In the genomic region with DNA sequence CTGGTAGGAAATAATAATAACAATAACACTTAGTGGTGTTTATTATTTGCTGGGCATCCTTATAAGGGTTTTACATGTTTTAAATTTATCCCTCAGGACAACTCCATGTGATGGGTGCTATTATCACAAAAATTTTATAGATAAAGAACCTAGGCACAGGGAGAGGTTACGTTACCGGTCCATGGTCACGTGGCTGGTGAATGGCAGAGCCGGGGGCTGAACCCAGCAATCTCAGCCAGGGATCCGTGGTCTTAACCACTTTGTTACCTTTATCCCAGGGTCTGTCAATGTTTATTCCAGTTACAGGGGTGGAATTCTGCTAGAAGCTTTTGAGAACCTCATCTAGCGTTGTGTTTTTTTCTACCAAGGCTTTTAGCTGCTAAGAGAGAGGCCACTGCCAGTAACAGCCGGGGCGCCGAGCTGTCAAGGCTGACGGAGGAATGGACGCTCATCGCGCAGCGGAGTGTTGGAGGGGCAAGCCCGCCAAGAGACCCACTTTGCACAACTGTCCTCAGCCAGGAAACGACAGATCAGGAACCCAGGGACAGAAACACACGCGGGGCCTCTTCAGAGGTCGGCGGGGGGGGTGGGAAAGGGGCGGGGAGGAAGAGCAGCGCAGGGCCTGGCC, we compare ENCODE assay signal across 1 cellular context.
TF ChIP-seq lines count a peak whose summit lies in the region.

No MANE protein-coding gene starts in this region.

TF ChIP-seq in HepG2, 621 proteins besides CTCF, POLR2A, EP300 and RAD21 (continued from another document and continues in another):
- TF ChIP-seq, protein P1, sequence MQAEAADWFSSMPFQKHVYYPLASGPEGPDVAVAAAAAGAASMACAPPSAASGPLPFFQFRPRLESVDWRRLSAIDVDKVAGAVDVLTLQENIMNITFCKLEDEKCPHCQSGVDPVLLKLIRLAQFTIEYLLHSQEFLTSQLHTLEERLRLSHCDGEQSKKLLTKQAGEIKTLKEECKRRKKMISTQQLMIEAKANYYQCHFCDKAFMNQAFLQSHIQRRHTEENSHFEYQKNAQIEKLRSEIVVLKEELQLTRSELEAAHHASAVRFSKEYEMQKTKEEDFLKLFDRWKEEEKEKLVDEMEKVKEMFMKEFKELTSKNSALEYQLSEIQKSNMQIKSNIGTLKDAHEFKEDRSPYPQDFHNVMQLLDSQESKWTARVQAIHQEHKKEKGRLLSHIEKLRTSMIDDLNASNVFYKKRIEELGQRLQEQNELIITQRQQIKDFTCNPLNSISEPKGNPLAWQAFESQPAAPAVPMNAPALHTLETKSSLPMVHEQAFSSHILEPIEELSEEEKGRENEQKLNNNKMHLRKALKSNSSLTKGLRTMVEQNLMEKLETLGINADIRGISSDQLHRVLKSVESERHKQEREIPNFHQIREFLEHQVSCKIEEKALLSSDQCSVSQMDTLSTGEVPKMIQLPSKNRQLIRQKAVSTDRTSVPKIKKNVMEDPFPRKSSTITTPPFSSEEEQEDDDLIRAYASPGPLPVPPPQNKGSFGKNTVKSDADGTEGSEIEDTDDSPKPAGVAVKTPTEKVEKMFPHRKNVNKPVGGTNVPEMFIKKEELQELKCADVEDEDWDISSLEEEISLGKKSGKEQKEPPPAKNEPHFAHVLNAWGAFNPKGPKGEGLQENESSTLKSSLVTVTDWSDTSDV (CRISPR knock-in tag; IDR thresholded peaks at IDR 0.05): no peak
- no peak; the same call in 2 of the 3 replicates for TF ChIP-seq MXI1 (IDR thresholded peaks at IDR 0.05; ENCODE audit: borderline replicate concordance, low read depth, low read length)
- TF ChIP-seq, protein P2, sequence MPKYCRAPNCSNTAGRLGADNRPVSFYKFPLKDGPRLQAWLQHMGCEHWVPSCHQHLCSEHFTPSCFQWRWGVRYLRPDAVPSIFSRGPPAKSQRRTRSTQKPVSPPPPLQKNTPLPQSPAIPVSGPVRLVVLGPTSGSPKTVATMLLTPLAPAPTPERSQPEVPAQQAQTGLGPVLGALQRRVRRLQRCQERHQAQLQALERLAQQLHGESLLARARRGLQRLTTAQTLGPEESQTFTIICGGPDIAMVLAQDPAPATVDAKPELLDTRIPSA (CRISPR knock-in tag; IDR thresholded peaks at IDR 0.05; ENCODE audit: borderline replicate concordance): no peak
- no peak for TF ChIP-seq PHF8 (CRISPR knock-in tag; IDR thresholded peaks at IDR 0.05)
- TF ChIP-seq ZMAT3 (CRISPR knock-in tag; conservative IDR thresholded peaks at IDR 0.05): no peak; the same call in 1 of the 2 replicates
- no peak for TF ChIP-seq SP140L (CRISPR knock-in tag; IDR thresholded peaks at IDR 0.05; ENCODE audit: borderline replicate concordance)
- TF ChIP-seq, protein P3, sequence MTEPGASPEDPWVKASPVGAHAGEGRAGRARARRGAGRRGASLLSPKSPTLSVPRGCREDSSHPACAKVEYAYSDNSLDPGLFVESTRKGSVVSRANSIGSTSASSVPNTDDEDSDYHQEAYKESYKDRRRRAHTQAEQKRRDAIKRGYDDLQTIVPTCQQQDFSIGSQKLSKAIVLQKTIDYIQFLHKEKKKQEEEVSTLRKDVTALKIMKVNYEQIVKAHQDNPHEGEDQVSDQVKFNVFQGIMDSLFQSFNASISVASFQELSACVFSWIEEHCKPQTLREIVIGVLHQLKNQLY (CRISPR knock-in tag; IDR thresholded peaks at IDR 0.05): 0 out of 2 replicates have a peak, but pooled peaks have one; percentile 59
- TF ChIP-seq, protein P4, sequence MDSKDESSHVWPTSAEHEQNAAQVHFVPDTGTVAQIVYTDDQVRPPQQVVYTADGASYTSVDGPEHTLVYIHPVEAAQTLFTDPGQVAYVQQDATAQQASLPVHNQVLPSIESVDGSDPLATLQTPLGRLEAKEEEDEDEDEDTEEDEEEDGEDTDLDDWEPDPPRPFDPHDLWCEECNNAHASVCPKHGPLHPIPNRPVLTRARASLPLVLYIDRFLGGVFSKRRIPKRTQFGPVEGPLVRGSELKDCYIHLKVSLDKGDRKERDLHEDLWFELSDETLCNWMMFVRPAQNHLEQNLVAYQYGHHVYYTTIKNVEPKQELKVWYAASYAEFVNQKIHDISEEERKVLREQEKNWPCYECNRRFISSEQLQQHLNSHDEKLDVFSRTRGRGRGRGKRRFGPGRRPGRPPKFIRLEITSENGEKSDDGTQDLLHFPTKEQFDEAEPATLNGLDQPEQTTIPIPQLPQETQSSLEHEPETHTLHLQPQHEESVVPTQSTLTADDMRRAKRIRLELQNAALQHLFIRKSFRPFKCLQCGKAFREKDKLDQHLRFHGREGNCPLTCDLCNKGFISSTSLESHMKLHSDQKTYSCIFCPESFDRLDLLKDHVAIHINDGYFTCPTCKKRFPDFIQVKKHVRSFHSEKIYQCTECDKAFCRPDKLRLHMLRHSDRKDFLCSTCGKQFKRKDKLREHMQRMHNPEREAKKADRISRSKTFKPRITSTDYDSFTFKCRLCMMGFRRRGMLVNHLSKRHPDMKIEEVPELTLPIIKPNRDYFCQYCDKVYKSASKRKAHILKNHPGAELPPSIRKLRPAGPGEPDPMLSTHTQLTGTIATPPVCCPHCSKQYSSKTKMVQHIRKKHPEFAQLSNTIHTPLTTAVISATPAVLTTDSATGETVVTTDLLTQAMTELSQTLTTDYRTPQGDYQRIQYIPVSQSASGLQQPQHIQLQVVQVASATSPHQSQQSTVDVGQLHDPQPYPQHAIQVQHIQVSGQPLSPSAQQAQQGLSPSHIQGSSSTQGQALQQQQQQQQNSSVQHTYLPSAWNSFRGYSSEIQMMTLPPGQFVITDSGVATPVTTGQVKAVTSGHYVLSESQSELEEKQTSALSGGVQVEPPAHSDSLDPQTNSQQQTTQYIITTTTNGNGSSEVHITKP (CRISPR knock-in tag; IDR thresholded peaks at IDR 0.05; ENCODE audit: low read depth): 0 out of 2 replicates have a peak, but pooled peaks have one; percentile 3
- TF ChIP-seq ZIK1 (CRISPR knock-in tag; IDR thresholded peaks at IDR 0.05; ENCODE audit: borderline replicate concordance, low read depth): no peak
- no peak for TF ChIP-seq JUN (CRISPR knock-in tag; IDR thresholded peaks at IDR 0.05)
- no peak for TF ChIP-seq ZNF335 (CRISPR knock-in tag; IDR thresholded peaks at IDR 0.05)
- TF ChIP-seq ZNF547 (CRISPR knock-in tag; IDR thresholded peaks at IDR 0.05): no peak
- TF ChIP-seq KMT2A (CRISPR knock-in tag; IDR thresholded peaks at IDR 0.05): 0 out of 2 replicates have a peak, but pooled peaks have one; percentile 12
- no peak for TF ChIP-seq HDAC6 (IDR thresholded peaks at IDR 0.05; ENCODE audit: low read depth, low read length)
- TF ChIP-seq ELF1 (CRISPR knock-in tag; IDR thresholded peaks at IDR 0.05): no peak
- TF ChIP-seq, protein P5, sequence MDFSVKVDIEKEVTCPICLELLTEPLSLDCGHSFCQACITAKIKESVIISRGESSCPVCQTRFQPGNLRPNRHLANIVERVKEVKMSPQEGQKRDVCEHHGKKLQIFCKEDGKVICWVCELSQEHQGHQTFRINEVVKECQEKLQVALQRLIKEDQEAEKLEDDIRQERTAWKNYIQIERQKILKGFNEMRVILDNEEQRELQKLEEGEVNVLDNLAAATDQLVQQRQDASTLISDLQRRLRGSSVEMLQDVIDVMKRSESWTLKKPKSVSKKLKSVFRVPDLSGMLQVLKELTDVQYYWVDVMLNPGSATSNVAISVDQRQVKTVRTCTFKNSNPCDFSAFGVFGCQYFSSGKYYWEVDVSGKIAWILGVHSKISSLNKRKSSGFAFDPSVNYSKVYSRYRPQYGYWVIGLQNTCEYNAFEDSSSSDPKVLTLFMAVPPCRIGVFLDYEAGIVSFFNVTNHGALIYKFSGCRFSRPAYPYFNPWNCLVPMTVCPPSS (IDR thresholded peaks at IDR 0.05): no peak
- peak; percentile 45; the same call in 1 of the 2 replicates for TF ChIP-seq RAD51 (IDR thresholded peaks at IDR 0.05; ENCODE audit: borderline replicate concordance)
- TF ChIP-seq, protein P6, sequence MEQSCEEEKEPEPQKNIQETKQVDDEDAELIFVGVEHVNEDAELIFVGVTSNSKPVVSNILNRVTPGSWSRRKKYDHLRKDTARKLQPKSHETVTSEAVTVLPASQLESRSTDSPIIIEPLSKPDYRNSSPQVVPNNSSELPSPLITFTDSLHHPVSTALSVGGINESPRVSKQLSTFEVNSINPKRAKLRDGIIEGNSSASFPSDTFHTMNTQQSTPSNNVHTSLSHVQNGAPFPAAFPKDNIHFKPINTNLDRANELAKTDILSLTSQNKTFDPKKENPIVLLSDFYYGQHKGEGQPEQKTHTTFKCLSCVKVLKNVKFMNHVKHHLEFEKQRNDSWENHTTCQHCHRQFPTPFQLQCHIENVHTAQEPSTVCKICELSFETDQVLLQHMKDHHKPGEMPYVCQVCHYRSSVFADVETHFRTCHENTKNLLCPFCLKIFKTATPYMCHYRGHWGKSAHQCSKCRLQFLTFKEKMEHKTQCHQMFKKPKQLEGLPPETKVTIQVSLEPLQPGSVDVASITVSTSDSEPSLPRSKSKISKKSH (CRISPR knock-in tag; IDR thresholded peaks at IDR 0.05; ENCODE audit: borderline replicate concordance): no peak
- TF ChIP-seq ZBTB3 (CRISPR knock-in tag; IDR thresholded peaks at IDR 0.05; ENCODE audit: borderline replicate concordance, low read depth): no peak
- no peak for TF ChIP-seq ZNF768 (CRISPR knock-in tag; IDR thresholded peaks at IDR 0.05)
- TF ChIP-seq, protein P7, sequence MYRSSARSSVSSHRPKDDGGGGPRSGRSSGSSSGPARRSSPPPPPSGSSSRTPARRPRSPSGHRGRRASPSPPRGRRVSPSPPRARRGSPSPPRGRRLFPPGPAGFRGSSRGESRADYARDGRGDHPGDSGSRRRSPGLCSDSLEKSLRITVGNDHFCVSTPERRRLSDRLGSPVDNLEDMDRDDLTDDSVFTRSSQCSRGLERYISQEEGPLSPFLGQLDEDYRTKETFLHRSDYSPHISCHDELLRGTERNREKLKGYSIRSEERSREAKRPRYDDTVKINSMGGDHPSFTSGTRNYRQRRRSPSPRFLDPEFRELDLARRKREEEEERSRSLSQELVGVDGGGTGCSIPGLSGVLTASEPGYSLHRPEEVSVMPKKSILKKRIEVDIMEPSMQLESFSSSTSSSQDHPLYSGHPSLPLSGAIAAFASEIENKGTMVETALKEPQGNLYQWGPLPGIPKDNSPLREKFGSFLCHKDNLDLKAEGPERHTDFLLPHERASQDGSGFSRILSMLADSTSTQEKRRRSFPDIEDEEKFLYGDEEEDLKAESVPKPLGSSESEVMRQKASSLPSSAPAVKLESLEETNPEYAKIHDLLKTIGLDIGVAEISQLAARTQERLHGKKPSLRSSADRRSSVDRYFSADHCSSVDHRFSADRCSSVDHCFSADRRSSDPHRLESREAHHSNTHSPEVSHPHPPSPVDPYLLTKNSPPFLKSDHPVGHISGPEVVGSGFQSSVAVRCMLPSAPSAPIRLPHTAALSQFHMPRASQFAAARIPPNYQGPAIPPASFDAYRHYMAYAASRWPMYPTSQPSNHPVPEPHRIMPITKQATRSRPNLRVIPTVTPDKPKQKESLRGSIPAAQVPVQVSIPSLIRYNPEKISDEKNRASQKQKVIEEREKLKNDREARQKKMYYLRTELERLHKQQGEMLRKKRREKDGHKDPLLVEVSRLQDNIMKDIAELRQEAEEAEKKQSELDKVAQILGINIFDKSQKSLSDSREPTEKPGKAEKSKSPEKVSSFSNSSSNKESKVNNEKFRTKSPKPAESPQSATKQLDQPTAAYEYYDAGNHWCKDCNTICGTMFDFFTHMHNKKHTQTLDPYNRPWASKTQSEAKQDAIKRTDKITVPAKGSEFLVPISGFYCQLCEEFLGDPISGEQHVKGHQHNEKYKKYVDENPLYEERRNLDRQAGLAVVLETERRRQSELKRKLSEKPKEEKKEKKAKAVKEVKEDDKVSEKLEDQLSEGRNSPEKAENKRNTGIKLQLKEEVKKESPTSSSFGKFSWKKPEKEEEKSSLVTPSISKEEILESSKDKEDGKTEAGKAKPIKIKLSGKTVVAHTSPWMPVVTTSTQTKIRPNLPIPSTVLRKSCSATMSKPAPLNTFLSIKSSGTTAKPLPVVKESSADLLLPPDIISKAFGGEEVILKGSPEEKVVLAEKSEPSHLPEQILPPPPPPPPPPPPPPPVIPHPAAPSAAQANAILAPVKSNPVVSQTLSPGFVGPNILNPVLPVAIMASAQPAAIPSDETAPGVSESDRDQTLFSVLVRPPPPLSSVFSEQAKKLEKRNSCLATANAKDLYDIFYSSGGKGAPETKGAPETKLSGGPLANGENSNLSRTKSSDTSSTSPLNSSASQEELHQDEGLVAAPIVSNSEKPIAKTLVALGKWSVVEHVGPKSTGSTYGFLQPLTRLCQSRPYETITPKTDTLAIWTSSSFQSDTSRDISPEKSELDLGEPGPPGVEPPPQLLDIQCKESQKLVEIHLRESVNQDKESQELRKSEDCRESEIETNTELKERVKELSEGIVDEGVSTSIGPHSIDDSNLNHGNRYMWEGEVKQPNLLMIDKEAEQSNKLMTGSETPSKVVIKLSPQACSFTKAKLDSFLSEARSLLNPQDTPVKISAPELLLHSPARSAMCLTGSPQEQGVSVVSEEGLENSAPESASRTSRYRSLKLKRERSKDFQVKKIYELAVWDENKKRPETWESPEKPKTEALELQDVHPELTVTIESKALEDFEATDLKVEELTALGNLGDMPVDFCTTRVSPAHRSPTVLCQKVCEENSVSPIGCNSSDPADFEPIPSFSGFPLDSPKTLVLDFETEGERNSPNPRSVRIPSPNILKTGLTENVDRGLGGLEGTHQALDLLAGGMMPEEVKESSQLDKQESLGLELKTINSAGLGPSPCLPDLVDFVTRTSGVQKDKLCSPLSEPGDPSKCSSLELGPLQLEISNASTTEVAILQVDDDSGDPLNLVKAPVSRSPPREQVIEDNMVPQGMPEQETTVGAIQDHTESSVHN (CRISPR knock-in tag; IDR thresholded peaks at IDR 0.05): no peak
- TF ChIP-seq YEATS4 (CRISPR knock-in tag; IDR thresholded peaks at IDR 0.05; ENCODE audit: borderline replicate concordance): peak; percentile 14; the same call in 1 of the 2 replicates
- TF ChIP-seq, protein P8, sequence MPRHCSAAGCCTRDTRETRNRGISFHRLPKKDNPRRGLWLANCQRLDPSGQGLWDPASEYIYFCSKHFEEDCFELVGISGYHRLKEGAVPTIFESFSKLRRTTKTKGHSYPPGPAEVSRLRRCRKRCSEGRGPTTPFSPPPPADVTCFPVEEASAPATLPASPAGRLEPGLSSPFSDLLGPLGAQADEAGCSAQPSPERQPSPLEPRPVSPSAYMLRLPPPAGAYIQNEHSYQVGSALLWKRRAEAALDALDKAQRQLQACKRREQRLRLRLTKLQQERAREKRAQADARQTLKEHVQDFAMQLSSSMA (CRISPR knock-in tag; IDR thresholded peaks at IDR 0.05): no peak
- TF ChIP-seq EED (CRISPR knock-in tag; IDR thresholded peaks at IDR 0.05): no peak
- no peak for TF ChIP-seq SMARCE1 (IDR thresholded peaks at IDR 0.05; ENCODE audit: borderline replicate concordance)
- 0 out of 2 replicates have a peak, but pooled peaks have one; percentile 17 for TF ChIP-seq ZNF878 (CRISPR knock-in tag; IDR thresholded peaks at IDR 0.05)
- 0 out of 2 replicates have a peak, but pooled peaks have one; percentile 11 for TF ChIP-seq ZNF772 (CRISPR knock-in tag; IDR thresholded peaks at IDR 0.05)
- TF ChIP-seq, protein P9, sequence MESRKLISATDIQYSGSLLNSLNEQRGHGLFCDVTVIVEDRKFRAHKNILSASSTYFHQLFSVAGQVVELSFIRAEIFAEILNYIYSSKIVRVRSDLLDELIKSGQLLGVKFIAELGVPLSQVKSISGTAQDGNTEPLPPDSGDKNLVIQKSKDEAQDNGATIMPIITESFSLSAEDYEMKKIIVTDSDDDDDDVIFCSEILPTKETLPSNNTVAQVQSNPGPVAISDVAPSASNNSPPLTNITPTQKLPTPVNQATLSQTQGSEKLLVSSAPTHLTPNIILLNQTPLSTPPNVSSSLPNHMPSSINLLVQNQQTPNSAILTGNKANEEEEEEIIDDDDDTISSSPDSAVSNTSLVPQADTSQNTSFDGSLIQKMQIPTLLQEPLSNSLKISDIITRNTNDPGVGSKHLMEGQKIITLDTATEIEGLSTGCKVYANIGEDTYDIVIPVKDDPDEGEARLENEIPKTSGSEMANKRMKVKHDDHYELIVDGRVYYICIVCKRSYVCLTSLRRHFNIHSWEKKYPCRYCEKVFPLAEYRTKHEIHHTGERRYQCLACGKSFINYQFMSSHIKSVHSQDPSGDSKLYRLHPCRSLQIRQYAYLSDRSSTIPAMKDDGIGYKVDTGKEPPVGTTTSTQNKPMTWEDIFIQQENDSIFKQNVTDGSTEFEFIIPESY (CRISPR knock-in tag; IDR thresholded peaks at IDR 0.05): no peak
- TF ChIP-seq, protein P10, sequence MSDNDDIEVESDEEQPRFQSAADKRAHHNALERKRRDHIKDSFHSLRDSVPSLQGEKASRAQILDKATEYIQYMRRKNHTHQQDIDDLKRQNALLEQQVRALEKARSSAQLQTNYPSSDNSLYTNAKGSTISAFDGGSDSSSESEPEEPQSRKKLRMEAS (IDR thresholded peaks at IDR 0.05): peak; percentile 25; the same call in 1 of the 2 replicates
